Comparison of ENCODE assay signal across 8 cellular contexts in the genomic region with DNA sequence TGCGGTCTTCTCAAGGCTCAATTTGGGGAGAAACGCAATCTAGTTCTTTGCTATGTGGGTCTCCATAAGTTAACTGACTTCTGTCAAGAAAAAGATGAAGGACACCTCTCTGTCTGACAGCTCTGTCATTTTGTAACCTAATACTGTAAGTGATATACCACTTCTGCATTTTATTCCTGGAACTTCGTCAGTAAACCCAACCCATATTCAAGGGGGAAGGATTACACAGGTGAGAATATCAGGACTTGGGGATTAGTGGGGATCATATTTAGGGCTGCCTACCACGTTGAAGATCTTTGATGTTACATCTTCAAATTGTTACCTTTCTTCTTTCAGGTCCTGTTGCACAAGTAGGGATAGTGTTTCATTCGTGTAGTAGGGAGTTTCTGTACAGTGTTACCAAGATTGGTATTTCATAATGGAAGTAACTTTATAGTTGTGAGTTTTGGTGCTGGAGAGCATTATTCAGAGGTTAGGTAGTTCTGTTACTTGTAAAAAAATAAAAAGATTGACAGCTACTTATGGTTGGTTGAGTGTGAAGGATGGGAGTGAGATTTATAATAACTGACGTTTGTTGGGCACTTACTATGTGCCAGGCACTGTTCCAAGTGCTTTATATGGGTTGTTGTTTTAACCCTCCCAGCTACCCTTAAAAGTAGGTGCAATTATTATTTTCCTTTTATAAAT. TPM values are rescaled to one million over a fixed set of nuclear protein-coding genes. Genes with fewer than 3 reads are reported as not detected.
DNase-seq lines count a peak whose midpoint lies in the region; ATAC-seq lines count a peak whose summit lies in the region.

No MANE protein-coding gene starts in this region.

- H3K27ac Mint-ChIP-seq in CD4-positive, alpha-beta memory T cell = peak overlapping the region in 5 of 7 donors; percentile 2 to 72 (median 37)
- H3K27ac Mint-ChIP-seq in activated naive CD8-positive, alpha-beta T cell treated with anti-CD3 and anti-CD28 coated beads for 36 hours = no peak overlapping the region

- no peaks in the 10 kb centered on the region for H3K9me3 Mint-ChIP-seq in CD4-positive, alpha-beta memory T cell
- no peaks in the 10 kb centered on the region for H3K9me3 Mint-ChIP-seq in activated naive CD8-positive, alpha-beta T cell treated with anti-CD3 and anti-CD28 coated beads for 36 hours

- H3K27ac ChIP-seq in CD4-positive, alpha-beta memory T cell (ENCODE audit: low read depth, low read length) = no peak overlapping the region
- H3K27ac ChIP-seq in muscle layer of duodenum (ENCODE audit: low read length) = no peak overlapping the region

- peaks cover 5% of the 10 kb centered on the region for H3K36me3 ChIP-seq in CD4-positive, alpha-beta memory T cell (ENCODE audit: insufficient read depth, low read length)
- peaks cover 6 to 7% of the 10 kb centered on the region in 2 donors for H3K36me3 ChIP-seq in muscle layer of duodenum (ENCODE audit: control insufficient read depth in 1 of 2, insufficient read depth in 2 of 2, low read length in 2 of 2)

- ATAC-seq in HG02610 (IDR thresholded peaks at IDR 0.05; ENCODE audit: unreplicated experiment) (peak; percentile 21), HG03565 (IDR thresholded peaks at IDR 0.05; ENCODE audit: unreplicated experiment) (no peak), HG03159 (IDR thresholded peaks at IDR 0.05; ENCODE audit: unreplicated experiment) (no peak)

- intact Hi-C loops in CD4-positive, alpha-beta memory T cell (cut with micrococcal nuclease) = no loop called here

- peaks cover 41% of the 10 kb centered on the region for H3K4me1 ChIP-seq in CD4-positive, alpha-beta memory T cell (ENCODE audit: insufficient read depth, low read length)
- peaks cover 14 to 23% of the 10 kb centered on the region in 2 donors for H3K4me1 ChIP-seq in muscle layer of duodenum (ENCODE audit: control insufficient read depth in 1 of 2, insufficient read depth in 2 of 2, low read length in 2 of 2)

- POLR2A ChIA-PET in CD4-positive, alpha-beta memory T cell (lab: Charles Lee; ENCODE audit: partially characterized antibody) = interaction anchor here (1.3 to 1.8 kb wide), 2 partner anchors 688 to 774 kb away, joined by 4 to 5 read pairs; a partner anchor contains a TSS

- peaks cover 33 to 48% (median 39%) of the 10 kb centered on the region in 4 donors for H3K4me1 Mint-ChIP-seq in CD4-positive, alpha-beta memory T cell
- peaks cover 31% of the 10 kb centered on the region for H3K4me1 Mint-ChIP-seq in activated naive CD8-positive, alpha-beta T cell treated with anti-CD3 and anti-CD28 coated beads for 36 hours

- no peaks in the 10 kb centered on the region for H3K27me3 ChIP-seq in CD4-positive, alpha-beta memory T cell (ENCODE audit: insufficient read depth, low read length)
- H3K27me3 ChIP-seq in muscle layer of duodenum (ENCODE audit: low read depth, low read length) = no peaks in the 10 kb centered on the region

- peak overlapping the region; percentile 44 to 99 (median 91) for H3K4me3 Mint-ChIP-seq in CD4-positive, alpha-beta memory T cell
- peak overlapping the region; percentile 90 for H3K4me3 Mint-ChIP-seq in activated naive CD8-positive, alpha-beta T cell treated with anti-CD3 and anti-CD28 coated beads for 36 hours

- CTCF ChIA-PET in CD4-positive, alpha-beta memory T cell (lab: Charles Lee; ENCODE audit: partially characterized antibody) = interaction anchor here (4.2 kb wide), 1 partner anchor 8 kb away, joined by 30 read pairs; no protein-coding TSS in a partner anchor

- no peak for DNase-seq in CD4-positive, alpha-beta memory T cell
- DNase-seq in activated naive CD8-positive, alpha-beta T cell treated with anti-CD3 and anti-CD28 coated beads for 36 hours = no peak
- DNase-seq in NCI-H226 (no peak), H4 (ENCODE audit: low spot score) (no peak)

- H3K9me3 ChIP-seq in CD4-positive, alpha-beta memory T cell (ENCODE audit: control insufficient read depth in 1 of 2, low read length in 2 of 2) = no peaks in the 10 kb centered on the region
- no peaks in the 10 kb centered on the region for H3K9me3 ChIP-seq in muscle layer of duodenum (ENCODE audit: control insufficient read depth in 1 of 2, low read length in 2 of 2)

- no peaks in the 10 kb centered on the region for H3K27me3 Mint-ChIP-seq in CD4-positive, alpha-beta memory T cell
- H3K27me3 Mint-ChIP-seq in activated naive CD8-positive, alpha-beta T cell treated with anti-CD3 and anti-CD28 coated beads for 36 hours = no peaks in the 10 kb centered on the region

- peak overlapping the region; percentile 92 to 94 for H3K4me3 ChIP-seq in CD4-positive, alpha-beta memory T cell (ENCODE audit: low read length in 2 of 2)
- peak overlapping the region; percentile 99 for H3K4me3 ChIP-seq in muscle layer of duodenum (ENCODE audit: low read depth in 1 of 2, low read length in 2 of 2)

- H3K36me3 Mint-ChIP-seq in CD4-positive, alpha-beta memory T cell = peaks cover 6 to 20% of the 10 kb centered on the region in 2 donors
- peaks cover 4% of the 10 kb centered on the region for H3K36me3 Mint-ChIP-seq in activated naive CD8-positive, alpha-beta T cell treated with anti-CD3 and anti-CD28 coated beads for 36 hours

RNA-seq across cellular contexts. Expression of a gene that starts 1.6 kb away (rescaled TPM):
- total RNA-seq in CD4-positive, alpha-beta memory T cell = 10 to 100 TPM; 33.6 to 37.0 TPM
- polyA plus RNA-seq in CD4-positive, alpha-beta memory T cell = 10 to 100 TPM; 10.8 to 14.8 TPM
- 1 to 10 TPM; 8.7 to 8.8 TPM for total RNA-seq in activated naive CD8-positive, alpha-beta T cell treated with anti-CD3 and anti-CD28 coated beads for 36 hours
- 8.3 and 9.7 TPM in 2 replicates for total RNA-seq in H4 (2014; rRNA removed; shearing (Covaris generic))
